In genomic region chr16:13561276-13561675, GRCh38 we compare ENCODE assay signal across 33 cellular contexts.
"Had no signal": no experiment of that assay in that cellular context is flagged by ENCODE, and none has a peak within 500 bp of the region (broad histone marks: within the 10 kb centered on the region; RNA-seq: fewer than 3 reads in every experiment).

No MANE protein-coding gene starts in this region.

- H2AFZ ChIP-seq: parathyroid adenoma had no signal

- H3K27ac ChIP-seq: heart left ventricle, left lung, lower lobe of right lung, neutrophil, parathyroid adenoma, psoas muscle, right atrium auricular region, right lobe of liver, testis, thyroid gland, transverse colon, upper lobe of left lung, vagina had no signal

- H3K79me2 ChIP-seq: parathyroid adenoma had no signal

- H3K4me2 ChIP-seq: smooth muscle cell had no signal

- H3K27ac Mint-ChIP-seq: immature natural killer cell; mesothelial cell of epicardium; naive B cell; natural killer cell treated with Interleukin-12 subunit alpha and Interleukin-12 subunit beta and Interleukin-15 and Interleukin-18, amount 100 ng/mL, for 72 hours; stimulated activated memory B cell treated with anti-CD40 and anti-IgM and Interleukin-4, amounts not matched to agents 10 μg/mL and 1 μg/mL and 100 μg/mL, for 72 hours had no signal

- H3K27me3 ChIP-seq: neutrophil, right atrium auricular region, right lobe of liver, testis, thyroid gland, transverse colon, upper lobe of left lung, vagina had no signal

- H3K9ac ChIP-seq: parathyroid adenoma had no signal

- H3K4me3 ChIP-seq: heart left ventricle, left lung, lower lobe of right lung, psoas muscle, right atrium auricular region, right lobe of liver, smooth muscle cell, testis, thyroid gland, transverse colon, upper lobe of left lung, vagina had no signal

- H3K4me3 Mint-ChIP-seq: immature natural killer cell; mesothelial cell of epicardium; naive B cell; natural killer cell treated with Interleukin-12 subunit alpha and Interleukin-12 subunit beta and Interleukin-15 and Interleukin-18, amount 100 ng/mL, for 72 hours; neural crest cell; stimulated activated memory B cell treated with anti-CD40 and anti-IgM and Interleukin-4, amounts not matched to agents 10 μg/mL and 1 μg/mL and 100 μg/mL, for 72 hours; stimulated activated naive CD8-positive, alpha-beta T cell treated with anti-CD3 and anti-CD28 coated beads, Interleukin-15, amount 100 ng/mL, for 72 hours had no signal

- ATAC-seq: heart left ventricle; left colon; left lung; lower lobe of right lung; natural killer cell treated with Interleukin-12 subunit alpha and Interleukin-12 subunit beta and Interleukin-15 and Interleukin-18, amount 100 ng/mL, for 72 hours; psoas muscle; right lobe of liver; stimulated activated memory B cell treated with anti-CD40 and anti-IgM and Interleukin-4, amounts not matched to agents 10 μg/mL and 1 μg/mL and 100 μg/mL, for 72 hours; stimulated activated naive CD8-positive, alpha-beta T cell treated with anti-CD3 and anti-CD28 coated beads, Interleukin-15, amount 100 ng/mL, for 72 hours had no signal

- H3K9me3 ChIP-seq: heart left ventricle, lower lobe of right lung, neutrophil, psoas muscle, right atrium auricular region, right lobe of liver, testis, thyroid gland, transverse colon, upper lobe of left lung, vagina had no signal

- H3K4me1 Mint-ChIP-seq: immature natural killer cell; mesothelial cell of epicardium; naive B cell; neural crest cell; stimulated activated memory B cell treated with anti-CD40 and anti-IgM and Interleukin-4, amounts not matched to agents 10 μg/mL and 1 μg/mL and 100 μg/mL, for 72 hours; stimulated activated naive CD8-positive, alpha-beta T cell treated with anti-CD3 and anti-CD28 coated beads, Interleukin-15, amount 100 ng/mL, for 72 hours had no signal

- H3K4me1 ChIP-seq: heart left ventricle, left lung, lower lobe of right lung, parathyroid adenoma, psoas muscle, right atrium auricular region, right lobe of liver, testis, thyroid gland, transverse colon, upper lobe of left lung, vagina had no signal

- DNase-seq: heart left ventricle; hypothalamus; immature natural killer cell; islet precursor cell; left colon; left lung; lower lobe of right lung; mammary epithelial cell; mesenchymal stem cell; naive B cell; occipital lobe; psoas muscle; right lobe of liver; stimulated activated CD4-positive, alpha-beta T cell treated with anti-CD3 and anti-CD28 coated beads, Interleukin-1b, Interleukin-23, amount 100 ng/mL, for 48 hours; stimulated activated CD4-positive, alpha-beta T cell treated with anti-CD3 and anti-CD28 coated beads, Interleukin-2, amount 100 ng/mL, for 48 hours; stimulated activated CD4-positive, alpha-beta T cell treated with anti-CD3 and anti-CD28 coated beads, Interleukin-4, amount 100 ng/mL, for 4 hours; stimulated activated CD8-positive, alpha-beta memory T cell treated with anti-CD3 and anti-CD28 coated beads, Interleukin-4, amount 100 ng/mL, for 48 hours; stimulated activated naive CD4-positive, alpha-beta T cell treated with Interleukin-2 at 50 U/mL for 16 hours; stimulated activated naive CD8-positive, alpha-beta T cell treated with anti-CD3 and anti-CD28 coated beads, Interleukin-15, amount 100 ng/mL, for 72 hours; substantia nigra; testis; thyroid gland; transverse colon had no signal

- H3K9me3 Mint-ChIP-seq: mesothelial cell of epicardium, neural crest cell had no signal

- H3K36me3 Mint-ChIP-seq: immature natural killer cell; mesothelial cell of epicardium; naive B cell; natural killer cell treated with Interleukin-12 subunit alpha and Interleukin-12 subunit beta and Interleukin-15 and Interleukin-18, amount 100 ng/mL, for 72 hours; stimulated activated memory B cell treated with anti-CD40 and anti-IgM and Interleukin-4, amounts not matched to agents 10 μg/mL and 1 μg/mL and 100 μg/mL, for 72 hours had no signal

- H3K27me3 Mint-ChIP-seq: stimulated activated memory B cell treated with anti-CD40 and anti-IgM and Interleukin-4, amounts not matched to agents 10 μg/mL and 1 μg/mL and 100 μg/mL, for 72 hours; stimulated activated naive CD8-positive, alpha-beta T cell treated with anti-CD3 and anti-CD28 coated beads, Interleukin-15, amount 100 ng/mL, for 72 hours had no signal

- H3K36me3 ChIP-seq: heart left ventricle, left lung, lower lobe of right lung, neutrophil, right atrium auricular region, right lobe of liver, thyroid gland, transverse colon, upper lobe of left lung, vagina had no signal
